12 cellular contexts compared by ENCODE assay signal in the genomic region with DNA sequence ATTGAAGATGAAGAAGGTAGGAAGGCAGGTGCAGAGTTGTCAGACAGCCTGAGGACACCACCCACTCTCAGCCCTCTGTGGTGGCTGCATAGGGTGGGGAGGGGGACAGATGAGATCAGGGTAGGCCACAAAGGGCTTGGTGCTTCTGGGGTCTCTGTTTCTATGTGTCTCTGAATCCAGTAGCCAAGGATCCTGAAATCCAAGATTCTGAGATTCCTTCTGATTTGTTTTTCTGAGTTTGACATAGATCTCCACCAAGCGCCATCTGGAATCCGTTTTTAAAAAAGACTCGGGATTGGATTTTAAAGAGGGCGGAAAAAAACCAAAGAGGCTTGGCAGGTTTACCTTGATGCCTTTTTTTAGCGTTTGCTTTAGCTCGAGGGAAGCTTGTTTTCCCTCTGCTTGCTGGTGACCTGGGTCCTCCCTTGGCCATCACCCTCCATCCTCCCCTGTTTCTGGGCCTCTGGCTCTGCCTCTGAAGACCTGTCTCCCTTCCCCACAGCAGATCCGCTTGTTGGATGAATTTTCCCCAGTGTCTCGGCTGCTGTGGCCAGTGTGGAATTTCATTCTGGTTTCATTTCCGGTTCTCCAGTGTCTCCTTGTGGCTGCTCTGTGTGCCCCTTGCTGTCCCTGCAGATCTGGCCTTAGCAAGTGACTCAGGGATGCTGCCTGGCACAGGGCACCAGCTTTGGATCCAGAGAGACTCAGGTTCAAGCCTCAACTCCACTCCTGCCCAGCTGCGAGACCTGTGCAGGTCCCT. TPM values are rescaled to one million over a fixed set of nuclear protein-coding genes. Genes with fewer than 3 reads are reported as not detected.
DNase-seq lines count a peak whose midpoint lies in the region; ATAC-seq and TF ChIP-seq lines count a peak whose summit lies in the region.
"Had no signal": no experiment of that assay in that cellular context is flagged by ENCODE, and none has a peak within 500 bp of the region (broad histone marks: within the 10 kb centered on the region; RNA-seq: fewer than 3 reads in every experiment).

No MANE protein-coding gene starts in this region.

- peak overlapping the region; percentile 38 to 59 (median 40) for H3K9ac ChIP-seq in skeletal muscle tissue (ENCODE audit: low read depth in 1 of 3, low read length in 3 of 3)
- H3K9ac ChIP-seq in endodermal cell (ENCODE audit: extremely low read depth, low read length, poor library complexity, severe bottlenecking) = no peak overlapping the region

- no peak overlapping the region for H3K27ac ChIP-seq in skeletal muscle tissue (ENCODE audit: low read depth, low read length)
- no peak overlapping the region for H3K27ac ChIP-seq in ascending aorta
- no peak overlapping the region for H3K27ac ChIP-seq in endodermal cell (ENCODE audit: low read depth, low read length)
- H3K27ac ChIP-seq in Peyer's patch = no peak overlapping the region

- WGBS in endodermal cell (ENCODE audit: insufficient coverage in 1 of 2, insufficient read length in 1 of 2), 2 experiments = 86 to 92% methylated on average over 10 of the region's 10 CpGs

- H3K27ac Mint-ChIP-seq in endodermal cell = no peak overlapping the region

- ATAC-seq in HG03469 (IDR thresholded peaks at IDR 0.05; ENCODE audit: unreplicated experiment) = no peak

- no peaks in the 10 kb centered on the region for H3K9me3 Mint-ChIP-seq in endodermal cell

- in situ Hi-C loops in SK-MEL-5 (cut with HindIII; ENCODE audit: low pct_unique_long_range_greater_than_20kb, low sequenced_read_pairs) = no loop called here

- H3K4me1 Mint-ChIP-seq in endodermal cell = peaks cover 39% of the 10 kb centered on the region

- H3K36me3 ChIP-seq in skeletal muscle tissue (ENCODE audit: control insufficient read depth in 3 of 3, insufficient read depth in 3 of 3, low read length in 3 of 3) = no peaks in the 10 kb centered on the region
- no peaks in the 10 kb centered on the region for H3K36me3 ChIP-seq in ascending aorta
- no peaks in the 10 kb centered on the region for H3K36me3 ChIP-seq in endodermal cell (ENCODE audit: control insufficient read depth, insufficient read depth, low read length)
- H3K36me3 ChIP-seq in Peyer's patch = no peaks in the 10 kb centered on the region

- H3K4me1 ChIP-seq in skeletal muscle tissue (ENCODE audit: control insufficient read depth in 3 of 3, insufficient read depth in 3 of 3, low read length in 3 of 3) (peaks cover 9 to 22% (median 15%) of the 10 kb centered on the region in 3 donors), ascending aorta (no peaks in the 10 kb centered on the region), endodermal cell (ENCODE audit: control insufficient read depth, insufficient read depth, low read length) (peaks cover 28% of the 10 kb centered on the region), Peyer's patch (no peaks in the 10 kb centered on the region)

- H3K4me3 ChIP-seq in skeletal muscle tissue (ENCODE audit: low read length in 3 of 3) = no peak overlapping the region
- no peak overlapping the region for H3K4me3 ChIP-seq in ascending aorta
- no peak overlapping the region for H3K4me3 ChIP-seq in endodermal cell (ENCODE audit: low read length)
- no peak overlapping the region for H3K4me3 ChIP-seq in Peyer's patch

- TF ChIP-seq POLR2A in Peyer's patch (IDR thresholded peaks at IDR 0.05) = no peak

- H3K27me3 Mint-ChIP-seq in endodermal cell (ENCODE audit: insufficient read depth) = no peaks in the 10 kb centered on the region

- H3K27me3 ChIP-seq in skeletal muscle tissue (ENCODE audit: control insufficient read depth in 3 of 3, insufficient read depth in 3 of 3, low read length in 3 of 3) = no peaks in the 10 kb centered on the region
- H3K27me3 ChIP-seq in ascending aorta = no peaks in the 10 kb centered on the region
- no peaks in the 10 kb centered on the region for H3K27me3 ChIP-seq in endodermal cell (ENCODE audit: control insufficient read depth, insufficient read depth, low read length, poor library complexity, severe bottlenecking)
- no peaks in the 10 kb centered on the region for H3K27me3 ChIP-seq in Peyer's patch

- DNase-seq in ELR (ENCODE audit: low read depth) = peak; percentile 57
- peak; percentile 47 for DNase-seq in SK-MEL-5 (ENCODE audit: low read depth, low spot score)
- DNase-seq in fibroblast of peridontal ligament (ENCODE audit: extremely low read depth) = peak; percentile 34
- no peak for DNase-seq in ascending aorta (ENCODE audit: low spot score in 2 of 2)
- no peak for DNase-seq in endodermal cell
- no peak for DNase-seq in Peyer's patch
- DNase-seq: NCI-H1092 treated with DMSO at 0.1 percent for 48 hours; nucleus accumbens; stimulated activated CD4-positive, alpha-beta T cell treated with anti-CD3 and anti-CD28 coated beads, Interleukin-2, amount 100 ng/mL, for 24 hours; T-helper 9 cell had no signal

- intact Hi-C loops in ascending aorta (cut with DNase I) = no loop called here

- no peak overlapping the region for H3K4me3 Mint-ChIP-seq in endodermal cell

- no peaks in the 10 kb centered on the region for H3K9me3 ChIP-seq in skeletal muscle tissue (ENCODE audit: control insufficient read depth in 3 of 3, low read length in 3 of 3)
- no peaks in the 10 kb centered on the region for H3K9me3 ChIP-seq in ascending aorta
- H3K9me3 ChIP-seq in endodermal cell (ENCODE audit: control insufficient read depth, low read length) = no peaks in the 10 kb centered on the region
- H3K9me3 ChIP-seq in Peyer's patch = no peaks in the 10 kb centered on the region

- no peak for TF ChIP-seq CTCF in ascending aorta (IDR thresholded peaks at IDR 0.05)
- TF ChIP-seq CTCF in endodermal cell (conservative IDR thresholded peaks at IDR 0.05) = no peak
- no peak for TF ChIP-seq CTCF in Peyer's patch (IDR thresholded peaks at IDR 0.05)

- H3K36me3 Mint-ChIP-seq in endodermal cell (ENCODE audit: low read depth) = peaks cover 3% of the 10 kb centered on the region

RNA-seq across cellular contexts. Expression of a gene that starts 15.0 kb away (rescaled TPM):
- total RNA-seq in SK-MEL-5 (2014; rRNA removed; shearing (Covaris generic)) = 29.6 and 30.1 TPM in 2 replicates
- polyA plus RNA-seq in SK-MEL-5 (2015; cell fraction: cytosol; rRNA removed) = 102 and 143 TPM in 2 replicates
- polyA plus RNA-seq in SK-MEL-5 (2015; cell fraction: nucleus; rRNA removed) = 104 and 139 TPM in 2 replicates
- total RNA-seq in skeletal muscle tissue (5.7 TPM), ascending aorta (2.2 TPM), endodermal cell (10 to 100 TPM; 19.0 to 36.3 TPM), Peyer's patch (10 to 100 TPM in 1 of 4 donors, 1 to 10 TPM in 2, under 1 TPM in 1; 0.35 to 22.3 (median 2.5) TPM)
- polyA plus RNA-seq in endodermal cell (2013, experiment 1 of 2) = 32.9 TPM
- 28.3 TPM for polyA plus RNA-seq in endodermal cell (2013, experiment 2 of 2)

RNA-seq across cellular contexts. Expression of a gene that starts 34.8 kb away (rescaled TPM):
- 14.5 and 16.6 TPM in 2 replicates for total RNA-seq in SK-MEL-5 (2014; rRNA removed; shearing (Covaris generic))
- polyA plus RNA-seq in SK-MEL-5 (2015; cell fraction: cytosol; rRNA removed) = 37.2 and 37.6 TPM in 2 replicates
- polyA plus RNA-seq in SK-MEL-5 (2015; cell fraction: nucleus; rRNA removed) = 36.1 and 36.5 TPM in 2 replicates
- total RNA-seq in skeletal muscle tissue (12.0 TPM), ascending aorta (42.9 TPM), endodermal cell (10 to 100 TPM; 27.1 to 35.2 TPM), Peyer's patch (10 to 100 TPM; 15.6 to 74.3 (median 23.4) TPM)
- polyA plus RNA-seq in endodermal cell (2013, experiment 1 of 2) = 24.4 TPM
- 22.6 TPM for polyA plus RNA-seq in endodermal cell (2013, experiment 2 of 2)

RNA-seq across cellular contexts. Expression of a gene that starts 45.4 kb away (rescaled TPM):
- total RNA-seq in SK-MEL-5 (2014; rRNA removed; shearing (Covaris generic)) = 3,161 and 3,465 TPM in 2 replicates
- 2,524 and 2,775 TPM in 2 replicates for polyA plus RNA-seq in SK-MEL-5 (2015; cell fraction: cytosol; rRNA removed)
- 2,385 and 2,432 TPM in 2 replicates for polyA plus RNA-seq in SK-MEL-5 (2015; cell fraction: nucleus; rRNA removed)
- total RNA-seq in skeletal muscle tissue (2,602 TPM), ascending aorta (1,479 TPM), endodermal cell (1,000 to 10,000 TPM; 2,218 to 2,701 TPM), Peyer's patch (1,000 to 10,000 TPM in 3 of 4 donors, 100 to 1,000 TPM in 1; 736 to 1,914 (median 1,266) TPM)
- 2,540 TPM for polyA plus RNA-seq in endodermal cell (2013, experiment 1 of 2)
- 2,353 TPM for polyA plus RNA-seq in endodermal cell (2013, experiment 2 of 2)

Comparison
In these comparisons a context has a peak if more than half of its experiments do, and no peak if none do; other contexts are left out.
1. DNase-seq: peak in ELR (single experiment), SK-MEL-5 (single experiment) and fibroblast of peridontal ligament (single experiment); none in ascending aorta (0 of 2), endodermal cell (single experiment) and Peyer's patch (0 of 3).